In the genomic region with DNA sequence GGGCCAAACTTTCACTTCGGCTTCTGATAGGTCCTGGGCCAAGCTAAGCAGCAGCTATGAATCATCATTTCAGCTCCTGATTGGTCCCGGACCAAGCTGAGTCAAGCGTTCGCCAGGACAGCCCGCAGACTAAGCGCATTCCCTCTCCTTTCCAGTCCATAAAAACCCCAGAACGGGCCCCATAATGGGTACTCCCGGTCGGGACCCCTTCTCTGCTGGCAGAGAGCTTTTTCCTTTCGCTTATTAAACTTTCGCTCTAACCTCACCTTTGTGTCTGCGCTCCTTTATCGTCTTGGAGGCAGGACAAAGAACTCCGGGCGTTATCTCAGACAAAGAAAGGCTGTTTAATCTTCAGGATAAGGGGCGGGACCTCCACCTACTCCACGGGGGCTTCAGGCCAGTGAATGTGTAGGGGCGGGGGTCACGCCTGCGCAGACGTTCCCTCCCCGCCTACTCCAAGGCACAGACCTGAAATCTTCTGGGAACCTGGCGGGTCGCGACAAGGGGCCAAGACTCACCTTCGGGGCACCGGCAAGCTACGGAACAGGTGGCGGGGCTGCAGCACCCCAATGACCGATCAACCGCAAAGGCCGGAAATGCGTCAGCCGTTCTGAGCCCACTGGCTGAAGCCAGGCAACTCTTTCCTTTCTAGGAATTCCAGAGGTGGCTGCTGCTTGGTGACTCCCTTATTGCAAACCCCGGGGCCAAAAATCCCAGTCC, we compare ENCODE assay signal across 8 cellular contexts. TPM values are rescaled to one million over a fixed set of nuclear protein-coding genes. Genes with fewer than 3 reads are reported as not detected.
DNase-seq lines count a peak whose midpoint lies in the region; ATAC-seq and TF ChIP-seq lines count a peak whose summit lies in the region.

A gene (minus strand): TSS at position 585 of the 720 bp plus-strand sequence. CDS start 6,465 bp downstream, outside the sequence.

- H3K4me3 ChIP-seq in AG04450 (ENCODE audit: low read depth, low read length) = peak within 1 kb of the TSS; percentile 83

- POLR2A ChIA-PET in AG04450 (lab: Yijun Ruan, JAX) = interaction anchor here (0.7 to 1.5 kb wide), 9 partner anchors 14 to 499 kb away, joined by 3 to 14 read pairs (median 5); a partner anchor contains a TSS

- ATAC-seq in GM19023 (IDR thresholded peaks at IDR 0.05; ENCODE audit: unreplicated experiment) (peak; percentile 90), HG03175 (IDR thresholded peaks at IDR 0.05; ENCODE audit: unreplicated experiment) (peak; percentile 86)

- CTCF ChIA-PET in AG04450 (lab: Charles Lee) = interaction anchor here (0.7 to 1.3 kb wide), 4 partner anchors 11 to 54 kb away, joined by 3 to 6 read pairs (median 4); a partner anchor contains a TSS

- no peaks in the 10 kb centered on the region for H3K9me3 ChIP-seq in AG04450 (ENCODE audit: control insufficient read depth, insufficient read depth, low read length)

- H3K27me3 ChIP-seq in AG04450 (ENCODE audit: control insufficient read depth, insufficient read depth, low read length) = peaks cover 2% of the 10 kb centered on the region

- TF ChIP-seq CTCF in AG04450 (IDR thresholded peaks at IDR 0.05; ENCODE audit: low read depth, low read length) = no peak

- peak; percentile 98 for DNase-seq in AG04450 (ENCODE audit: low read depth, low spot score)
- DNase-seq in NCI-H460 (ENCODE audit: extremely low read depth, low read depth) = no peak
- DNase-seq in activated CD4-positive, alpha-beta T cell treated with anti-CD3 and anti-CD28 coated beads, Interleukin-2, amount 50 U/mL, for 1 hour = peak; percentile 74
- peak; percentile 99 for DNase-seq in dermis blood vessel endothelial cell
- peak; percentile 99 for DNase-seq in left kidney (ENCODE audit: low read depth, low spot score)
- DNase-seq in stimulated activated CD4-positive, alpha-beta T cell treated with anti-CD3 and anti-CD28 coated beads, Interleukin-2, amount 100 ng/mL, for 24 hours = peak; percentile 73 to 77

- H3K27ac ChIP-seq in AG04450 (ENCODE audit: low read depth, low read length) = peak within 1 kb of the TSS; percentile 100

RNA-seq across cellular contexts. Expression of the gene that starts here (rescaled TPM):
- 5.0 TPM in 2 replicates for polyA plus RNA-seq in AG04450 (2011; rRNA removed)
- 7.8 and 13.7 TPM in 2 replicates for polyA minus RNA-seq in AG04450 (2011; rRNA and poly(A)+ RNA removed)
- total RNA-seq in NCI-H460 (2014; rRNA removed; shearing (Covaris generic)) = 31.9 and 41.4 TPM in 2 replicates
- polyA plus RNA-seq in NCI-H460 (2014; cell fraction: nucleus; rRNA removed) = 56.9 and 90.5 TPM in 2 replicates
- total RNA-seq in dermis blood vessel endothelial cell = 25.7 and 40.6 TPM in 2 replicates
